ENCODE assay signal across 1 cellular context in genomic region chr3:41198950-41199865, GRCh38.
A peak's percentile ranks its signal among the peaks of the same experiment; 100 is the strongest.
TF ChIP-seq lines count a peak whose summit lies in the region.

TSS of gene CTNNB1 (plus strand) at chr3:41199505. CDS start at chr3:41224069, 24,564 bp downstream.

TF ChIP-seq in HEK293, 187 proteins besides CTCF, POLR2A, EP300 and RAD21 (continued from another document):
- peak; percentile 30; the same call in 1 of the 2 replicates for TF ChIP-seq ZNF350 (tag by site-specific recombination; IDR thresholded peaks at IDR 0.05)
